8 cellular contexts compared by ENCODE assay signal in genomic region chr5:76818844-76819831, GRCh38.
DNase-seq lines count a peak whose midpoint lies in the region; ATAC-seq lines count a peak whose summit lies in the region.

F2RL1 (plus strand) TSS chr5:76819030; CDS start chr5:76819183, 153 bp downstream.

- H3K4me1 Mint-ChIP-seq in T-helper 1 cell treated with Interleukin-12 subunit alpha and Interleukin-12 subunit beta and Interleukin-4 antibody, amounts not matched to agents 30 μg/mL and 1 μg/mL, for 36 hours (ENCODE audit: low read depth) = peaks cover 6% of the 10 kb centered on the region

- ATAC-seq in GM18907 (IDR thresholded peaks at IDR 0.05; ENCODE audit: unreplicated experiment) = no peak

- no peaks in the 10 kb centered on the region for H3K9me3 Mint-ChIP-seq in T-helper 1 cell treated with Interleukin-12 subunit alpha and Interleukin-12 subunit beta and Interleukin-4 antibody, amounts not matched to agents 30 μg/mL and 1 μg/mL, for 36 hours

- no peaks in the 10 kb centered on the region for H3K36me3 Mint-ChIP-seq in T-helper 1 cell treated with Interleukin-12 subunit alpha and Interleukin-12 subunit beta and Interleukin-4 antibody, amounts not matched to agents 30 μg/mL and 1 μg/mL, for 36 hours (ENCODE audit: low read depth)

- DNase-seq in NCI-H524 (lab: John Stamatoyannopoulos, UW) (peak; percentile 23 to 62), NCI-H524 treated with DMSO at 0.1 percent for 48 hours (lab: John Stamatoyannopoulos, UW) (no peak), astrocyte of the hippocampus (ENCODE audit: low read depth, low spot score) (peak; percentile 96), hepatic stellate cell (ENCODE audit: low spot score) (peak; percentile 66), putamen (ENCODE audit: low spot score) (peak; percentile 7), DMS153 (lab: John Stamatoyannopoulos, UW) (no peak)

- H3K27ac Mint-ChIP-seq in T-helper 1 cell treated with Interleukin-12 subunit alpha and Interleukin-12 subunit beta and Interleukin-4 antibody, amounts not matched to agents 30 μg/mL and 1 μg/mL, for 36 hours = no peak within 1 kb of the TSS

- H3K27me3 Mint-ChIP-seq in T-helper 1 cell treated with Interleukin-12 subunit alpha and Interleukin-12 subunit beta and Interleukin-4 antibody, amounts not matched to agents 30 μg/mL and 1 μg/mL, for 36 hours (ENCODE audit: low read depth) = peaks cover 62% of the 10 kb centered on the region

- H3K4me3 Mint-ChIP-seq in T-helper 1 cell treated with Interleukin-12 subunit alpha and Interleukin-12 subunit beta and Interleukin-4 antibody, amounts not matched to agents 30 μg/mL and 1 μg/mL, for 36 hours = peak within 1 kb of the TSS; percentile 69

Comparison
In these comparisons a context has a peak if more than half of its experiments do, and no peak if none do; other contexts are left out.
1. DNase-seq: peak in NCI-H524 (2 of 2), astrocyte of the hippocampus (single experiment), hepatic stellate cell (single experiment) and putamen (single experiment); none in NCI-H524 treated with DMSO at 0.1 percent for 48 hours (single experiment) and DMS153 (single experiment).